Comparison of ENCODE assay signal across 7 cellular contexts in the genomic region with DNA sequence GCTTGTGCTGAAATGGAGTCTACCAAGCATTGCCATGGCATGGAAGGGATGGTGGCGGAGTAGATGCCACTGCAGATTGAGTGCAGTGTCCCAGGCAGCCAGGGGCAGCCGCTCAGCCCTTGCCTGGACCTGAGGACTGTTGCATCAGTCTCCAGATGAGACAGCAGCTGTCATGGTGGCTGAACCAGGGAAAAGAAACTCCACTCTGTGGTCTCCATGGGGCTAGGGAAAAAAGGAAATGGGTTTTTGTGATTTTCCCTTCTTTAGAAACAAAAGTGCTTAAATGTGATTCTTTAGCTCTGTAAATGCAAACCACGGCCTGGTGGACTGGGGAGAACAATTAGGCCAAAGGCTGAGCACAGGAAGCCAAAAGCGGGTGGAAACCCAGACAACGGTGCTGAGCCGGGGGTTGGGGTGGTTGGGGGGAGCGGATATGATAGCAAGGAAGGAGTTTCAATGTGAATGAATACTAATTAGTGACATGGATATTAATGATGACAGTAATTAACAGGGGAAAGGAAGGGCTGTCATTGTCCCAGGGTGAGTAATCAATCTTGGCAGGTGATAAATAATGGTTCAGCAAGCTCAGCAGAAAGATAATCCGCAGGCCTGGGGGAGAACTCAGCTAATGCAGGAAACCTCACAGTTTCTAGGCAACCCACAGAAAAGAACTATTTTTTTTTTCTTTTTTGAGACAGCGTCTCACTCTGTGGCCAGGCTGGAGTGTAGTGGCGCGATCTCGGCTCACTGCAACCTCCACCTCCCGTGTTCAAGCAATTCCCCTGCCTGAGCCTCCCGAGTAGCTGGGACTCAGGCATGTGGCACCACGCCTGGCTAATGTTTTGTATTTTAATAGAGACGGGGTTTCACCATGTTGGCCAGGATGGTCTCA.
DNase-seq lines count a peak whose midpoint lies in the region; ATAC-seq and TF ChIP-seq lines count a peak whose summit lies in the region.

No MANE protein-coding gene starts in this region.

- H3K9me3 Mint-ChIP-seq in activated T-helper 1 cell treated with anti-CD3 and anti-CD28 coated beads, Interleukin-12 subunit alpha, Interleukin-12 subunit beta, Interleukin-2, Interleukin-4 antibody, amounts not matched to agents 30 ng/mL and 10 ng/mL and 1 ng/mL, durations not matched to agents 14 hours and 24 hours and 36 hours: no peaks in the 10 kb centered on the region

- no peak overlapping the region for H3K27ac ChIP-seq in ovary

- TF ChIP-seq EP300 in ovary (IDR thresholded peaks at IDR 0.05): no peak

- TF ChIP-seq CTCF in ovary (IDR thresholded peaks at IDR 0.05): no peak

- no peak for TF ChIP-seq POLR2A in ovary (IDR thresholded peaks at IDR 0.05)

- intact Hi-C loops in activated T-helper 1 cell treated with anti-CD3 and anti-CD28 coated beads, Interleukin-12 subunit alpha, Interleukin-12 subunit beta, Interleukin-2, Interleukin-4 antibody, amounts not matched to agents 30 ng/mL and 10 ng/mL and 1 ng/mL, durations not matched to agents 14 hours and 24 hours and 36 hours (cut with micrococcal nuclease): loop anchor here (1.0 to 2.0 kb wide), 3 partner anchors 15 to 67 kb away; no protein-coding TSS in a partner anchor
- intact Hi-C loops in ovary (cut with DNase I): no loop called here

- no peaks in the 10 kb centered on the region for H3K27me3 ChIP-seq in ovary

- peaks cover 1% of the 10 kb centered on the region for H3K27me3 Mint-ChIP-seq in activated T-helper 1 cell treated with anti-CD3 and anti-CD28 coated beads, Interleukin-12 subunit alpha, Interleukin-12 subunit beta, Interleukin-2, Interleukin-4 antibody, amounts not matched to agents 30 ng/mL and 10 ng/mL and 1 ng/mL, durations not matched to agents 14 hours and 24 hours and 36 hours (ENCODE audit: insufficient read depth)

- peaks cover 13% of the 10 kb centered on the region for H3K36me3 Mint-ChIP-seq in activated T-helper 1 cell treated with anti-CD3 and anti-CD28 coated beads, Interleukin-12 subunit alpha, Interleukin-12 subunit beta, Interleukin-2, Interleukin-4 antibody, amounts not matched to agents 30 ng/mL and 10 ng/mL and 1 ng/mL, durations not matched to agents 14 hours and 24 hours and 36 hours (ENCODE audit: low read depth)

- H3K36me3 ChIP-seq in ovary: no peaks in the 10 kb centered on the region

- H3K4me3 ChIP-seq in ovary: no peak overlapping the region

- H3K9me3 ChIP-seq in ovary: no peaks in the 10 kb centered on the region

- peak; percentile 29 for DNase-seq in LHCN-M2 (ENCODE audit: low read depth)
- peak; percentile 41 for DNase-seq in activated T-helper 1 cell treated with anti-CD3 and anti-CD28 coated beads, Interleukin-12 subunit alpha, Interleukin-12 subunit beta, Interleukin-2, Interleukin-4 antibody, amounts not matched to agents 30 ng/mL and 10 ng/mL and 1 ng/mL, durations not matched to agents 14 hours and 24 hours and 36 hours (ENCODE audit: low spot score)
- peak; percentile 50 for DNase-seq in myocyte (ENCODE audit: low read depth)
- DNase-seq in NCI-H1092 (lab: John Stamatoyannopoulos, UW): no peak
- DNase-seq in ovary: no peak

- no peaks in the 10 kb centered on the region for H3K4me1 ChIP-seq in ovary (ENCODE audit: insufficient read depth)

- 53 to 64% (median 55%) methylated on average over 16 of the region's 16 CpGs for WGBS in ovary, 3 donors

- peak; percentile 77 for ATAC-seq in GM21528 (IDR thresholded peaks at IDR 0.05; ENCODE audit: low FRiP score, unreplicated experiment)
- ATAC-seq in HG03378 (IDR thresholded peaks at IDR 0.05; ENCODE audit: unreplicated experiment): no peak

- H3K27ac Mint-ChIP-seq in activated T-helper 1 cell treated with anti-CD3 and anti-CD28 coated beads, Interleukin-12 subunit alpha, Interleukin-12 subunit beta, Interleukin-2, Interleukin-4 antibody, amounts not matched to agents 30 ng/mL and 10 ng/mL and 1 ng/mL, durations not matched to agents 14 hours and 24 hours and 36 hours: peak overlapping the region; percentile 84

- H3K4me3 Mint-ChIP-seq in activated T-helper 1 cell treated with anti-CD3 and anti-CD28 coated beads, Interleukin-12 subunit alpha, Interleukin-12 subunit beta, Interleukin-2, Interleukin-4 antibody, amounts not matched to agents 30 ng/mL and 10 ng/mL and 1 ng/mL, durations not matched to agents 14 hours and 24 hours and 36 hours: peak overlapping the region; percentile 19

- peaks cover 65% of the 10 kb centered on the region for H3K4me1 Mint-ChIP-seq in activated T-helper 1 cell treated with anti-CD3 and anti-CD28 coated beads, Interleukin-12 subunit alpha, Interleukin-12 subunit beta, Interleukin-2, Interleukin-4 antibody, amounts not matched to agents 30 ng/mL and 10 ng/mL and 1 ng/mL, durations not matched to agents 14 hours and 24 hours and 36 hours (ENCODE audit: low read depth)

Comparison
In these comparisons a context has a peak if more than half of its experiments do, and no peak if none do; other contexts are left out.
1. DNase-seq: peak in LHCN-M2 (single experiment), activated T-helper 1 cell treated with anti-CD3 and anti-CD28 coated beads, Interleukin-12 subunit alpha, Interleukin-12 subunit beta, Interleukin-2, Interleukin-4 antibody, amounts not matched to agents 30 ng/mL and 10 ng/mL and 1 ng/mL, durations not matched to agents 14 hours and 24 hours and 36 hours (single experiment) and myocyte (single experiment); none in NCI-H1092 (single experiment) and ovary (0 of 5).